ENCODE assay signal across 8 cellular contexts in genomic region chr2:191245869-191246531, GRCh38.
DNase-seq lines count a peak whose midpoint lies in the region; ATAC-seq lines count a peak whose summit lies in the region.

No MANE protein-coding gene starts in this region.

- H3K4me3 ChIP-seq in HUES48 (ENCODE audit: low read depth, low read length): peak overlapping the region; percentile 94

- peak overlapping the region; percentile 95 for H3K9ac ChIP-seq in HUES48 (ENCODE audit: low read depth, low read length)

- H3K9me3 ChIP-seq in HUES48 (ENCODE audit: control insufficient read depth, insufficient read depth, low read length): no peaks in the 10 kb centered on the region

- peaks cover 41% of the 10 kb centered on the region for H3K4me1 ChIP-seq in HUES48 (ENCODE audit: control insufficient read depth, insufficient read depth, low read length)

- peak; percentile 37 to 45 for DNase-seq in SW 1271 (lab: John Stamatoyannopoulos, UW)
- DNase-seq in central memory CD8-positive, alpha-beta T cell (ENCODE audit: low spot score in 2 of 2): no peak
- DNase-seq in kidney tubule cell (ENCODE audit: low spot score): peak; percentile 82
- DNase-seq in stimulated activated CD4-positive, alpha-beta T cell treated with anti-CD3 and anti-CD28 coated beads, Interleukin-4, amount 100 ng/mL, for 24 hours: peak; percentile 19
- no peak for DNase-seq in UCSD-AML1 (lab: John Stamatoyannopoulos, UW; ENCODE audit: unreplicated experiment)

- H3K27me3 ChIP-seq in HUES48 (ENCODE audit: control insufficient read depth, insufficient read depth, low read length): peaks cover 12% of the 10 kb centered on the region

- H3K27me3 Mint-ChIP-seq in central memory CD8-positive, alpha-beta T cell: peaks cover 24% of the 10 kb centered on the region

- no peaks in the 10 kb centered on the region for H3K36me3 ChIP-seq in HUES48 (ENCODE audit: control insufficient read depth, insufficient read depth, low read length)

- ATAC-seq in GM18867 (IDR thresholded peaks at IDR 0.05; ENCODE audit: unreplicated experiment) (peak; percentile 5), GM18520 (IDR thresholded peaks at IDR 0.05; ENCODE audit: unreplicated experiment) (no peak)
- ATAC-seq in central memory CD8-positive, alpha-beta T cell (replicated peaks; ENCODE audit: extremely low read depth, poor library complexity, severe bottlenecking): no peak

- H3K4me1 Mint-ChIP-seq in central memory CD8-positive, alpha-beta T cell: peaks cover 9% of the 10 kb centered on the region

- H3K4me3 Mint-ChIP-seq in central memory CD8-positive, alpha-beta T cell: peak overlapping the region; percentile 61

- H3K27ac Mint-ChIP-seq in central memory CD8-positive, alpha-beta T cell (ENCODE audit: low read depth): no peak overlapping the region

- no peaks in the 10 kb centered on the region for H3K9me3 Mint-ChIP-seq in central memory CD8-positive, alpha-beta T cell

- peak overlapping the region; percentile 96 for H3K27ac ChIP-seq in HUES48 (ENCODE audit: low read depth, low read length)

- H3K36me3 Mint-ChIP-seq in central memory CD8-positive, alpha-beta T cell (ENCODE audit: insufficient read depth): no peaks in the 10 kb centered on the region

Comparison
In these comparisons a context has a peak if more than half of its experiments do, and no peak if none do; other contexts are left out.
1. DNase-seq: peak in SW 1271 (2 of 2), kidney tubule cell (single experiment) and stimulated activated CD4-positive, alpha-beta T cell treated with anti-CD3 and anti-CD28 coated beads, Interleukin-4, amount 100 ng/mL, for 24 hours (single experiment); none in central memory CD8-positive, alpha-beta T cell (0 of 2) and UCSD-AML1 (single experiment).